In the genomic region with DNA sequence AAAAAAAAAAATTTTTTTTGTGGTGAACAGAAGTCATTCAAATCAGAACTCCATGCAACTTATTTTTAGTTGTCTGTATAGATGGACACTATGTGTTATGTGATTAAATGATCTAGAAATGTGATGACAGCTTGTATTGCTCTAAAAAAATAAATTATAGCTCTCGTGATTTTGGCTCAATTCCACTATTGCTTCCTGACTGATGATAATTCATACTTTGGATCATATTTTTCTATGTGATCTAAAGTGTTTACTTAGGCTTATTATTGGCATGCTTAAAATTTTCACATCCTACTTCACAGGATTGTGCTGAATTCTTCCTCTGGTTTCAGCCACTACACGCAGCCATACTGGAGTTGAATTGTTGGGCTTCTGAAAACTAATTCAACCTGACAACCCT, we compare ENCODE assay signal across 22 cellular contexts.
A peak's percentile ranks its signal among the peaks of the same experiment; 100 is the strongest.
DNase-seq lines count a peak whose midpoint lies in the region; ATAC-seq and TF ChIP-seq lines count a peak whose summit lies in the region.
"Had no signal": no experiment of that assay in that cellular context is flagged by ENCODE, and none has a peak within 500 bp of the region (broad histone marks: within the 10 kb centered on the region; RNA-seq: fewer than 3 reads in every experiment).

No MANE protein-coding gene starts in this region.

- in situ Hi-C loops in G401 (cut with HindIII; ENCODE audit: low sequenced_read_pairs) = no loop called here

- TF ChIP-seq CTCF in VCaP (conservative IDR thresholded peaks at IDR 0.05) = no peak

- peak; percentile 38 for DNase-seq in NCI-H1105 treated with DMSO at 0.1 percent for 48 hours (lab: John Stamatoyannopoulos, UW)
- DNase-seq in NCI-H1105 (lab: John Stamatoyannopoulos, UW) = no peak
- peak; percentile 1 for DNase-seq in NCI-H2227 (lab: John Stamatoyannopoulos, UW; ENCODE audit: unreplicated experiment)
- peak; percentile 71 to 87 for DNase-seq in lung microvascular endothelial cell (ENCODE audit: low read depth in 2 of 2)
- DNase-seq in CD1c-positive myeloid dendritic cell (ENCODE audit: extremely low spot score) = no peak
- no peak for DNase-seq in G401 (ENCODE audit: low spot score)
- DNase-seq: 8988T; Calu3; CD8-positive, alpha-beta T cell; DMS153; HCEC 1CT; KBM-7; NCI-H1930; NK-92 treated with Interleukin-12 subunit alpha and Interleukin-12 subunit beta, amount 100 ng/mL, for 24 hours; SIG-M5; SK-N-SH had no signal

- 0 out of 2 replicates have a peak overlapping the region, but pooled peaks have one; percentile 26 for H3K27ac ChIP-seq in VCaP
- H3K27ac ChIP-seq: BLaER1 treated with 17β-estradiol and CSF1 and Interleukin-3, amounts not matched to agents 10 nM and 100 nM; HL-60; RWPE1 had no signal

- no peak for ATAC-seq in esophagus mucosa
- ATAC-seq: CD8-positive, alpha-beta T cell; GM23338 had no signal

Comparison
In these comparisons a context has a peak if more than half of its experiments do, and no peak if none do; other contexts are left out.
1. DNase-seq: peak in NCI-H1105 treated with DMSO at 0.1 percent for 48 hours (single experiment), NCI-H2227 (single experiment) and lung microvascular endothelial cell (2 of 2); none in NCI-H1105 (single experiment), CD1c-positive myeloid dendritic cell (single experiment) and G401 (single experiment).